In genomic region chr15:67149859-67150824, GRCh38 we compare ENCODE assay signal across 1 cellular context.
TF ChIP-seq lines count a peak whose summit lies in the region.

No MANE protein-coding gene starts in this region.

TF ChIP-seq in HEK293, 187 proteins besides CTCF, POLR2A, EP300 and RAD21 (continued from another document and continues in another):
- TF ChIP-seq ZNF639 (tag by site-specific recombination; IDR thresholded peaks at IDR 0.05) (peak; percentile 91), ZNF394 (tag by site-specific recombination; IDR thresholded peaks at IDR 0.05; ENCODE audit: borderline replicate concordance) (peak; percentile 74; the same call in 1 of the 2 replicates), ZNF670 (tag by site-specific recombination; IDR thresholded peaks at IDR 0.05; ENCODE audit: low read depth) (no peak), KLF8 (tag by site-specific recombination; IDR thresholded peaks at IDR 0.05) (peak; percentile 75), GLI4 (tag by site-specific recombination; IDR thresholded peaks at IDR 0.05) (no peak), ZBTB26 (tag by site-specific recombination; optimal IDR thresholded peaks at IDR 0.05) (no peak), ZNF561 (tag by site-specific recombination; IDR thresholded peaks at IDR 0.05; ENCODE audit: borderline replicate concordance) (peak; percentile 49; the same call in 1 of the 2 replicates), ZNF529 (tag by site-specific recombination; IDR thresholded peaks at IDR 0.05; ENCODE audit: insufficient replicate concordance) (no peak), ZNF114 (tag by site-specific recombination; IDR thresholded peaks at IDR 0.05) (no peak), ZNF560 (tag by site-specific recombination; IDR thresholded peaks at IDR 0.05; ENCODE audit: borderline replicate concordance) (no peak), AEBP2 (tag by site-specific recombination; IDR thresholded peaks at IDR 0.05; ENCODE audit: borderline replicate concordance) (no peak), INSM2 (tag by site-specific recombination; IDR thresholded peaks at IDR 0.05) (peak; percentile 93), ZFP3 (tag by site-specific recombination; IDR thresholded peaks at IDR 0.05; ENCODE audit: low read depth) (no peak), ZBTB44 (tag by site-specific recombination; IDR thresholded peaks at IDR 0.05) (peak; percentile 98), ZNF335 (tag by site-specific recombination; conservative IDR thresholded peaks at IDR 0.05) (peak; percentile 68), OVOL3 (tag by site-specific recombination; IDR thresholded peaks at IDR 0.05) (no peak), ZNF610 (tag by site-specific recombination; IDR thresholded peaks at IDR 0.05; ENCODE audit: borderline replicate concordance) (no peak), ZIC2 (tag by site-specific recombination; IDR thresholded peaks at IDR 0.05) (peak; percentile 58), ZNF747 (tag by site-specific recombination; IDR thresholded peaks at IDR 0.05) (no peak), ZNF513 (tag by site-specific recombination; IDR thresholded peaks at IDR 0.05) (no peak), ZNF341 (tag by site-specific recombination; IDR thresholded peaks at IDR 0.05; ENCODE audit: low read depth) (no peak), ZNF521 (tag by site-specific recombination; IDR thresholded peaks at IDR 0.05) (no peak), ZNF398 (tag by site-specific recombination; IDR thresholded peaks at IDR 0.05) (peak; percentile 56), HOXC10 (CRISPR knock-in tag; IDR thresholded peaks at IDR 0.05) (no peak), ZNF169 (tag by site-specific recombination; IDR thresholded peaks at IDR 0.05) (no peak), ZFHX2 (tag by site-specific recombination; conservative IDR thresholded peaks at IDR 0.05) (peak; percentile 94), ZNF18 (tag by site-specific recombination; IDR thresholded peaks at IDR 0.05) (no peak), ZNF792 (tag by site-specific recombination; IDR thresholded peaks at IDR 0.05) (no peak), ZBTB49 (tag by site-specific recombination; IDR thresholded peaks at IDR 0.05; ENCODE audit: low read depth) (no peak), PRDM4 (tag by site-specific recombination; IDR thresholded peaks at IDR 0.05) (peak; percentile 54; the same call in 1 of the 2 replicates), ZNF558 (tag by site-specific recombination; IDR thresholded peaks at IDR 0.05) (peak; percentile 55; the same call in 1 of the 2 replicates), ZBTB7A (tag by site-specific recombination; IDR thresholded peaks at IDR 0.05; ENCODE audit: low read depth) (0 out of 2 replicates have a peak, but pooled peaks have one; percentile 36), ZNF488 (tag by site-specific recombination; IDR thresholded peaks at IDR 0.05) (no peak), PBX3 (CRISPR knock-in tag; IDR thresholded peaks at IDR 0.05) (no peak), ZNF175 (tag by site-specific recombination; IDR thresholded peaks at IDR 0.05) (no peak), ZBTB1 (tag by site-specific recombination; IDR thresholded peaks at IDR 0.05) (0 out of 2 replicates have a peak, but pooled peaks have one; percentile 12), ZNF473 (tag by site-specific recombination; IDR thresholded peaks at IDR 0.05) (no peak)
